8 cellular contexts compared by ENCODE assay signal in the genomic region with DNA sequence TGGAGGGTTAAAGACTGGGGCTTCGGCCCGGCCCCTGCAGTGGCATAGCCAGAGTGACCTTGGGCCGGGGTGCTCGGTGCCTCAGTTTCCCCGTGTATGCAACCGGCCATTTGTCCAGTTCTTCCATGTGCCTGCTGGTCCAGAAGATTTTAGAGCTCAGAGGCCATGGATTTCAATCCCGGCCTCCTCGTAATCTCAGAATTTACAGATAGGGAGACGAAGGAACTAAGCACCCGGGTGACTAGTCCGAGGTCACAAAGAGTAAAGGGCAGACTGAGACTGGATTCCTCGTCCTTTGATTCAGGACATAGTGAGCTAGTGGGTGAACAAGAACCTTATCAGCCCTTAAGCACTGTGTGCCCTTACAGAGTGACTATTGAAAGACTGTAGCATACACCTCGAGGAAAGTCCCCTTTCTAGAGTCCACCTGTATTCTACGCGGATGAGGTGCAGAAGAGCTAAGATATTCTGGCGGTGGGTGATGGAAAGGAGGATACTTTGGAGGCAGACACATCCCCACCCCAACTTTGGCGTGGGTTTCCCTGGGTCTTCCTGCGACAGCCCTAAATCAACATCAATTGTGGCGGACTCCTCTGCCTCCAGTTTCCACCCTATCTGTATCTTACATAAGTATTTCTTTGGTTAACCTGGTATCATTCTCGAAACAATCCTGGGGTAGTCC. TPM values are rescaled to one million over a fixed set of nuclear protein-coding genes. Genes with fewer than 3 reads are reported as not detected.
A peak's percentile ranks its signal among the peaks of the same experiment; 100 is the strongest.
DNase-seq lines count a peak whose midpoint lies in the region; ATAC-seq and TF ChIP-seq lines count a peak whose summit lies in the region.

No MANE protein-coding gene starts in this region.

- H3K27me3 Mint-ChIP-seq in T-cell: no peaks in the 10 kb centered on the region

- intact Hi-C loops in esophagus muscularis mucosa (cut with DNase I): loop anchor here (5.0 kb wide), 2 partner anchors 50 to 70 kb away; partner anchors contain the start of gene SLC31A2

- peaks cover 29 to 55% (median 45%) of the 10 kb centered on the region in 4 donors for H3K4me1 ChIP-seq in esophagus muscularis mucosa
- H3K4me1 ChIP-seq in neutrophil (ENCODE audit: control insufficient read depth in 1 of 2, insufficient read depth in 1 of 2, low read depth in 1 of 2, low read length in 1 of 2): peaks cover 85 to 86% of the 10 kb centered on the region in 2 experiments

- no peak for TF ChIP-seq POLR2A in esophagus muscularis mucosa (IDR thresholded peaks at IDR 0.05; ENCODE audit: low read depth)

- POLR2A ChIA-PET in T-cell (lab: Charles Lee): interaction anchor here in 1 of 2 donors (0.6 to 1.3 kb wide), 4 partner anchors 8 to 188 kb away, joined by 3 to 8 read pairs (median 4); partner anchors contain the start of genes C9orf43, CDC26, POLE3 and PRPF4

- TF ChIP-seq EP300 in esophagus muscularis mucosa (IDR thresholded peaks at IDR 0.05): no peak

- H3K36me3 Mint-ChIP-seq in T-cell: peaks cover 6% of the 10 kb centered on the region

- H3K4me1 Mint-ChIP-seq in T-cell: peaks cover 46% of the 10 kb centered on the region in 3 donors

- peak overlapping the region in 1 of 2 donors; percentile 91 for H3K27ac Mint-ChIP-seq in T-cell

- no peak for TF ChIP-seq CTCF in esophagus muscularis mucosa (IDR thresholded peaks at IDR 0.05)
- TF ChIP-seq CTCF in neutrophil (IDR thresholded peaks at IDR 0.05): no peak

- CTCF ChIA-PET in T-cell (lab: Charles Lee): interaction anchor here (0.5 to 3.6 kb wide), 6 partner anchors 23 to 188 kb away, joined by 3 to 31 read pairs (median 3); partner anchors contain the start of genes C9orf43 (in 1 of the 2), CDC26 (in 1 of the 2), POLE3 (in 1 of the 2) and PRPF4 (in 1 of the 2)

- DNase-seq in NCI-H1105 treated with DMSO at 0.1 percent for 48 hours (lab: John Stamatoyannopoulos, UW) (peak; percentile 37), NCI-H1105 (lab: John Stamatoyannopoulos, UW) (no peak), T-cell (peak in 2 of 34 experiments; percentile 6 to 7), esophagus muscularis mucosa (ENCODE audit: extremely low spot score) (no peak), AG08395 (ENCODE audit: low spot score) (no peak)

- no peaks in the 10 kb centered on the region for H3K9me3 Mint-ChIP-seq in T-cell

- peak overlapping the region; percentile 88 to 93 (median 91) for H3K27ac ChIP-seq in esophagus muscularis mucosa (replicated peaks in 1 of 4)
- peak overlapping the region; percentile 82 for H3K27ac ChIP-seq in neutrophil

- H3K27me3 ChIP-seq in esophagus muscularis mucosa (no peaks in the 10 kb centered on the region), neutrophil (no peaks in the 10 kb centered on the region)

- ATAC-seq in T-cell (replicated peaks in 1 of 4) (no peak), GM19463 (IDR thresholded peaks at IDR 0.05; ENCODE audit: unreplicated experiment) (no peak), HG02763 (IDR thresholded peaks at IDR 0.05; ENCODE audit: unreplicated experiment) (no peak)

- H3K9me3 ChIP-seq in esophagus muscularis mucosa (no peaks in the 10 kb centered on the region), neutrophil (no peaks in the 10 kb centered on the region)

- peak overlapping the region; percentile 88 to 98 (median 94) for H3K4me3 Mint-ChIP-seq in T-cell

- H3K36me3 ChIP-seq in esophagus muscularis mucosa (no peaks in the 10 kb centered on the region), neutrophil (no peaks in the 10 kb centered on the region)

- WGBS in esophagus muscularis mucosa: 15% methylated on average over 19 of the region's 20 CpGs

- H3K4me3 ChIP-seq in esophagus muscularis mucosa (peak overlapping the region; percentile 65 to 89 (median 86)), neutrophil (ENCODE audit: low read depth in 1 of 2, low read length in 1 of 2) (peak overlapping the region; percentile 87 to 93)

RNA-seq across cellular contexts. Expression of gene SLC31A1, which starts 0.6 kb away (rescaled TPM):
- 1 to 10 TPM; 2.7 to 7.1 (median 4.2) TPM for total RNA-seq in T-cell
- 10 to 100 TPM in 1 of 4 donors, 1 to 10 TPM in 3; 8.3 to 10.8 (median 8.9) TPM for total RNA-seq in esophagus muscularis mucosa

RNA-seq across cellular contexts. Expression of gene FKBP15, which starts 0.9 kb away (rescaled TPM):
- 10 to 100 TPM; 22.2 to 31.8 (median 29.5) TPM for total RNA-seq in T-cell
- 10 to 100 TPM; 18.1 to 23.0 (median 20.6) TPM for total RNA-seq in esophagus muscularis mucosa

RNA-seq across cellular contexts. Expression of gene CDC26, which starts 53.4 kb away (rescaled TPM):
- total RNA-seq in T-cell: 10 to 100 TPM; 25.1 to 37.0 (median 34.7) TPM
- 10 to 100 TPM; 41.5 to 77.2 (median 48.5) TPM for total RNA-seq in esophagus muscularis mucosa

RNA-seq across cellular contexts. Expression of gene PRPF4, which starts 53.5 kb away (rescaled TPM):
- total RNA-seq in T-cell (10 to 100 TPM; 16.6 to 24.4 (median 21.1) TPM), esophagus muscularis mucosa (10 to 100 TPM; 12.0 to 18.1 (median 16.3) TPM)
